In the genomic region with DNA sequence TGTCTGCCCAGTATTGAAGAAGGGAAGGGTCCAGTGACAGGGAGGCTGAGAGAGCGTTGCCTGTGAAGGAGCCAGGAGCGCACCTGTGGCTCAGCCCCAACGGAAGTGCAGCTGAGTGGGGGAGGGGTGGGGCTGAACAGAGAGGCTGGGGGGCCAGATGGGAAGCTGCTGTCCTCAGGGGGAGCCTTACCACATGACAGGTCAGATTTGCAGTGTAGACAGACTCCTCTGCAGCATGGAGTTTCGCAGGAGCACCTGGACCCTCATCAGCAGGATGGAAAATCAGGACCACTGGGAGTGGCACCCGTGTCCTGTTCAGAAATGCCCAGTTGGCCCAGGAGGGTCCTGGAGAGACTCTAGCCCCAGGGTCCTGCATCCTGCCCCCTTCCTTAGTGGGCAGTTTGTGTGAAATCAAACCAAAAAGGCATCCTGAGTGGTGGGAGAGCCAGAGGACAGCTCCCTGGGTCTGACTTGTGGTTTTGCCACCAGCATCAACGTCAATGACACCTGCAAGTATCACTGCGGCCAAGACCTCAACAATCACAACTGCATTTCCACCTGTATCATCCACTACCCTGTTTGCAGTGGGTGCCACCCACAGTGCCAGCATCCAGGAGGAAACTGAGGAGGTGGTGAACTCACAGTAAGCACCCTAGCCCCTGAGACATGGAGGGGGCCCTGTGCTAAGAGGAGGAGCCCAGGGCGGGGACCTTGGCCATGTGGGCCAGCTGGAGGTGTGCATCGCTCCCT, we compare ENCODE assay signal across 15 cellular contexts. TPM values are rescaled to one million over a fixed set of nuclear protein-coding genes. Genes with fewer than 3 reads are reported as not detected.
DNase-seq lines count a peak whose midpoint lies in the region; ATAC-seq and TF ChIP-seq lines count a peak whose summit lies in the region.
"Had no signal": no experiment of that assay in that cellular context is flagged by ENCODE, and none has a peak within 500 bp of the region (broad histone marks: within the 10 kb centered on the region; RNA-seq: fewer than 3 reads in every experiment).

No MANE protein-coding gene starts in this region.

- H2AK5ac ChIP-seq in mesenchymal stem cell (ENCODE audit: low read length, severe bottlenecking): no peak overlapping the region

- peaks cover 19% of the 10 kb centered on the region; the same call in 1 of the 2 replicates for H3K79me2 ChIP-seq in MM.1S (ENCODE audit: low read length)
- no peaks in the 10 kb centered on the region for H3K79me2 ChIP-seq in osteoblast (ENCODE audit: insufficient read depth, low read length)

- H3K27ac ChIP-seq in MM.1S (ENCODE audit: low read length) (peak overlapping the region; percentile 92), osteoblast (ENCODE audit: low read depth, low read length) (no peak overlapping the region), mesenchymal stem cell (ENCODE audit: low read length, poor library complexity, severe bottlenecking) (no peak overlapping the region), WERI-Rb-1 (no peak overlapping the region)
- H3K27ac ChIP-seq: HL-60 had no signal

- no peak overlapping the region for H4K91ac ChIP-seq in mesenchymal stem cell (ENCODE audit: low read length)

- H3K9me3 Mint-ChIP-seq in activated T-cell treated with anti-CD3 and anti-CD28 coated beads, Interleukin-2, amount 50 U/mL, for 72 hours: peaks cover 9 to 14% of the 10 kb centered on the region in 2 donors
- H3K9me3 Mint-ChIP-seq in activated T-helper 2 cell treated with anti-CD3 and anti-CD28 coated beads, Interferon-gamma antibody, Interleukin-2, Interleukin-4, amounts not matched to agents 10 μg/mL and 5 μg/mL and 100 μg/mL, durations not matched to agents 14 hours and 24 hours and 36 hours: peaks cover 22% of the 10 kb centered on the region

- H3K36me3 ChIP-seq in MM.1S (replicated peaks; ENCODE audit: insufficient read depth, low read length) (no peaks in the 10 kb centered on the region), osteoblast (ENCODE audit: insufficient read depth, low read length) (no peaks in the 10 kb centered on the region), mesenchymal stem cell (ENCODE audit: control insufficient read depth in 1 of 2, insufficient read depth in 2 of 2, low read depth in 1 of 2, low read length in 2 of 2) (no peaks in the 10 kb centered on the region), WERI-Rb-1 (no peaks in the 10 kb centered on the region)

- H3K27me3 ChIP-seq in MM.1S (replicated peaks; ENCODE audit: insufficient read depth, low read length): no peaks in the 10 kb centered on the region
- no peaks in the 10 kb centered on the region for H3K27me3 ChIP-seq in osteoblast (ENCODE audit: insufficient read depth, low read length)
- peaks cover 17 to 61% of the 10 kb centered on the region in 2 experiments for H3K27me3 ChIP-seq in mesenchymal stem cell (ENCODE audit: control insufficient read depth in 1 of 2, insufficient read depth in 1 of 2, low read length in 2 of 2)
- peaks cover 28% of the 10 kb centered on the region for H3K27me3 ChIP-seq in WERI-Rb-1 (ENCODE audit: insufficient read depth, low read depth, severe bottlenecking)

- intact Hi-C loops in activated T-helper 2 cell treated with anti-CD3 and anti-CD28 coated beads, Interferon-gamma antibody, Interleukin-2, Interleukin-4, amounts not matched to agents 10 μg/mL and 5 μg/mL and 100 μg/mL, durations not matched to agents 14 hours and 24 hours and 36 hours (cut with micrococcal nuclease): no loop called here

- peaks cover 14% of the 10 kb centered on the region for H3K4me1 ChIP-seq in MM.1S (ENCODE audit: low read length)
- H3K4me1 ChIP-seq in osteoblast (ENCODE audit: insufficient read depth, low read length): no peaks in the 10 kb centered on the region
- no peaks in the 10 kb centered on the region for H3K4me1 ChIP-seq in mesenchymal stem cell (ENCODE audit: control insufficient read depth, insufficient read depth, low read depth, low read length)

- H3K23ac ChIP-seq in mesenchymal stem cell (ENCODE audit: low read length in 2 of 2): no peak overlapping the region

- no peak overlapping the region for H3K14ac ChIP-seq in mesenchymal stem cell (ENCODE audit: low read length in 2 of 2)

- no peaks in the 10 kb centered on the region for H3K79me1 ChIP-seq in mesenchymal stem cell (replicated peaks; ENCODE audit: low read length, poor library complexity, severe bottlenecking)

- H2BK15ac ChIP-seq in mesenchymal stem cell (ENCODE audit: low read depth, poor library complexity, severe bottlenecking): no peak overlapping the region

- no peaks in the 10 kb centered on the region for H3K9me3 ChIP-seq in MM.1S (replicated peaks; ENCODE audit: insufficient read depth, low read length)
- no peaks in the 10 kb centered on the region for H3K9me3 ChIP-seq in osteoblast (ENCODE audit: low read depth, low read length)
- peaks cover 10% of the 10 kb centered on the region for H3K9me3 ChIP-seq in mesenchymal stem cell (ENCODE audit: control insufficient read depth, low read length)
- H3K9me3 ChIP-seq in WERI-Rb-1 (ENCODE audit: severe bottlenecking): peaks cover 26% of the 10 kb centered on the region

- no peak overlapping the region for H2BK12ac ChIP-seq in mesenchymal stem cell (ENCODE audit: low read length in 2 of 2)

- H3K27ac Mint-ChIP-seq in activated T-cell treated with anti-CD3 and anti-CD28 coated beads, Interleukin-2, amount 50 U/mL, for 72 hours: peak overlapping the region; percentile 77
- no peak overlapping the region for H3K27ac Mint-ChIP-seq in activated T-helper 2 cell treated with anti-CD3 and anti-CD28 coated beads, Interferon-gamma antibody, Interleukin-2, Interleukin-4, amounts not matched to agents 10 μg/mL and 5 μg/mL and 100 μg/mL, durations not matched to agents 14 hours and 24 hours and 36 hours
- H3K27ac Mint-ChIP-seq: HFFc6 had no signal

- 74% methylated on average over 9 of the region's 9 CpGs for WGBS in mesenchymal stem cell

- no peak for DNase-seq in activated T-cell treated with anti-CD3 and anti-CD28 coated beads, Interleukin-2, amount 50 U/mL, for 72 hours
- DNase-seq in activated T-cell treated with anti-CD3 and anti-CD28 coated beads, Interleukin-2, amount 50 U/mL, for 48 hours: no peak
- DNase-seq in MM.1S (peak; percentile 43), osteoblast (ENCODE audit: insufficient read length, low spot score, missing footprints) (peak; percentile 36), mesenchymal stem cell (no peak), WERI-Rb-1 (no peak)
- DNase-seq in activated T-helper 2 cell treated with anti-CD3 and anti-CD28 coated beads, Interferon-gamma antibody, Interleukin-2, Interleukin-4, amounts not matched to agents 10 μg/mL and 5 μg/mL and 100 μg/mL, durations not matched to agents 14 hours and 24 hours and 36 hours (ENCODE audit: low spot score): no peak
- DNase-seq: COR-L47, HFFc6, NCI-H1694 treated with DMSO at 0.1 percent for 48 hours, NCI-H226, occipital lobe had no signal

- peaks cover 45% of the 10 kb centered on the region for H3K4me1 Mint-ChIP-seq in activated T-cell treated with anti-CD3 and anti-CD28 coated beads, Interleukin-2, amount 50 U/mL, for 72 hours (ENCODE audit: low read depth)
- peaks cover 54% of the 10 kb centered on the region for H3K4me1 Mint-ChIP-seq in activated T-helper 2 cell treated with anti-CD3 and anti-CD28 coated beads, Interferon-gamma antibody, Interleukin-2, Interleukin-4, amounts not matched to agents 10 μg/mL and 5 μg/mL and 100 μg/mL, durations not matched to agents 14 hours and 24 hours and 36 hours (ENCODE audit: low read depth)

- H3K4me3 Mint-ChIP-seq in activated T-cell treated with anti-CD3 and anti-CD28 coated beads, Interleukin-2, amount 50 U/mL, for 72 hours: peak overlapping the region in 1 of 2 donors; percentile 68
- H3K4me3 Mint-ChIP-seq in activated T-helper 2 cell treated with anti-CD3 and anti-CD28 coated beads, Interferon-gamma antibody, Interleukin-2, Interleukin-4, amounts not matched to agents 10 μg/mL and 5 μg/mL and 100 μg/mL, durations not matched to agents 14 hours and 24 hours and 36 hours (ENCODE audit: low read depth): peak overlapping the region; percentile 30
- H3K4me3 Mint-ChIP-seq: HFFc6 had no signal

- H4K20me1 ChIP-seq in MM.1S (ENCODE audit: insufficient read depth, low read length): no peaks in the 10 kb centered on the region
- no peaks in the 10 kb centered on the region for H4K20me1 ChIP-seq in osteoblast (ENCODE audit: insufficient read depth, low read length)

- H3K4ac ChIP-seq in mesenchymal stem cell (ENCODE audit: low read depth in 1 of 2, low read length in 2 of 2): no peak overlapping the region

- H3F3A ChIP-seq in MM.1S (ENCODE audit: insufficient read depth, low read length): no peaks in the 10 kb centered on the region

- no peak overlapping the region for H2BK5ac ChIP-seq in mesenchymal stem cell (ENCODE audit: low read depth, low read length, poor library complexity, severe bottlenecking)

- H3K9me2 ChIP-seq in MM.1S (replicated peaks; ENCODE audit: insufficient read depth, low read length): no peaks in the 10 kb centered on the region

- peak in 1 of 2 donors; percentile 21 for ATAC-seq in activated T-cell treated with anti-CD3 and anti-CD28 coated beads, Interleukin-2, amount 50 U/mL, for 72 hours (replicated peaks in 1 of 2)
- no peak for ATAC-seq in HG02588 (IDR thresholded peaks at IDR 0.05; ENCODE audit: unreplicated experiment)

- no peak overlapping the region for H4K8ac ChIP-seq in mesenchymal stem cell (ENCODE audit: low read length)

- no peak overlapping the region for H3K18ac ChIP-seq in mesenchymal stem cell (ENCODE audit: low read depth in 1 of 2, low read length in 2 of 2)

- H3K27me3 Mint-ChIP-seq in activated T-cell treated with anti-CD3 and anti-CD28 coated beads, Interleukin-2, amount 50 U/mL, for 72 hours (ENCODE audit: low read depth): no peaks in the 10 kb centered on the region
- no peaks in the 10 kb centered on the region for H3K27me3 Mint-ChIP-seq in activated T-helper 2 cell treated with anti-CD3 and anti-CD28 coated beads, Interferon-gamma antibody, Interleukin-2, Interleukin-4, amounts not matched to agents 10 μg/mL and 5 μg/mL and 100 μg/mL, durations not matched to agents 14 hours and 24 hours and 36 hours (ENCODE audit: low read depth)

- peaks cover 11 to 20% of the 10 kb centered on the region in 2 donors for H3K36me3 Mint-ChIP-seq in activated T-cell treated with anti-CD3 and anti-CD28 coated beads, Interleukin-2, amount 50 U/mL, for 72 hours (ENCODE audit: insufficient read depth in 2 of 2)
- H3K36me3 Mint-ChIP-seq in activated T-helper 2 cell treated with anti-CD3 and anti-CD28 coated beads, Interferon-gamma antibody, Interleukin-2, Interleukin-4, amounts not matched to agents 10 μg/mL and 5 μg/mL and 100 μg/mL, durations not matched to agents 14 hours and 24 hours and 36 hours (ENCODE audit: low read depth): peaks cover 84% of the 10 kb centered on the region

- H3K9ac ChIP-seq in MM.1S (ENCODE audit: low read length) (peak overlapping the region; percentile 40; the same call in 1 of the 2 replicates), mesenchymal stem cell (ENCODE audit: low read length) (no peak overlapping the region)

- TF ChIP-seq CTCF in MM.1S (IDR thresholded peaks at IDR 0.05; ENCODE audit: low read length) (no peak), osteoblast (IDR thresholded peaks at IDR 0.05; ENCODE audit: extremely low read depth, low read depth, low read length) (no peak), WERI-Rb-1 (IDR thresholded peaks at IDR 0.05; ENCODE audit: low read depth, low read length) (no peak)

- peak overlapping the region; percentile 43 for H3K4me2 ChIP-seq in MM.1S (ENCODE audit: low read depth, low read length)
- H3K4me2 ChIP-seq in osteoblast (ENCODE audit: insufficient read depth, low read length): no peak overlapping the region
- H3K4me2 ChIP-seq in mesenchymal stem cell (ENCODE audit: low read length, poor library complexity, severe bottlenecking): no peak overlapping the region

- no peak overlapping the region for H2BK120ac ChIP-seq in mesenchymal stem cell (ENCODE audit: low read depth, low read length)

- H2AFZ ChIP-seq in MM.1S (ENCODE audit: low read length) (no peak overlapping the region), osteoblast (ENCODE audit: low read length) (no peak overlapping the region), mesenchymal stem cell (ENCODE audit: low read depth, low read length) (no peak overlapping the region)

- H3K4me3 ChIP-seq in MM.1S (ENCODE audit: low read length) (no peak overlapping the region), osteoblast (ENCODE audit: insufficient read depth, low read length) (no peak overlapping the region), mesenchymal stem cell (ENCODE audit: insufficient read depth in 1 of 2, low read depth in 1 of 2, low read length in 2 of 2) (no peak overlapping the region), WERI-Rb-1 (ENCODE audit: low read depth, low read length) (no peak overlapping the region)

RNA-seq across cellular contexts. Expression of a gene that starts 7.8 kb away (rescaled TPM):
- 1 to 10 TPM; 3.9 to 7.2 TPM for total RNA-seq in activated T-cell treated with anti-CD3 and anti-CD28 coated beads, Interleukin-2, amount 50 U/mL, for 72 hours
- 16.6 and 16.7 TPM in 2 replicates for total RNA-seq in activated T-helper 2 cell treated with anti-CD3 and anti-CD28 coated beads, Interferon-gamma antibody, Interleukin-2, Interleukin-4, amounts not matched to agents 10 μg/mL and 5 μg/mL and 100 μg/mL, durations not matched to agents 14 hours and 24 hours and 36 hours
- not detected in 2 replicates for total RNA-seq in osteoblast
- not detected for polyA plus RNA-seq in mesenchymal stem cell (2013, experiment 1 of 2)
- not detected for polyA plus RNA-seq in mesenchymal stem cell (2013, experiment 2 of 2)
- total RNA-seq: HFFc6, RPMI7951 had no signal

RNA-seq across cellular contexts. Expression of a gene that starts 42.3 kb away (rescaled TPM):
- total RNA-seq in activated T-cell treated with anti-CD3 and anti-CD28 coated beads, Interleukin-2, amount 50 U/mL, for 72 hours: 1 to 10 TPM; 1.3 to 2.3 TPM
- 0.44 and 0.89 TPM in 2 replicates for total RNA-seq in activated T-helper 2 cell treated with anti-CD3 and anti-CD28 coated beads, Interferon-gamma antibody, Interleukin-2, Interleukin-4, amounts not matched to agents 10 μg/mL and 5 μg/mL and 100 μg/mL, durations not matched to agents 14 hours and 24 hours and 36 hours
- total RNA-seq in osteoblast: 2.9 and 6.8 TPM in 2 replicates
- polyA plus RNA-seq in mesenchymal stem cell (2013, experiment 1 of 2): 5.3 TPM
- polyA plus RNA-seq in mesenchymal stem cell (2013, experiment 2 of 2): 5.1 TPM
- total RNA-seq: HFFc6 had no signal

RNA-seq across cellular contexts. Expression of a gene that starts 57.1 kb away (rescaled TPM):
- not detected for total RNA-seq in activated T-cell treated with anti-CD3 and anti-CD28 coated beads, Interleukin-2, amount 50 U/mL, for 72 hours
- total RNA-seq in activated T-helper 2 cell treated with anti-CD3 and anti-CD28 coated beads, Interferon-gamma antibody, Interleukin-2, Interleukin-4, amounts not matched to agents 10 μg/mL and 5 μg/mL and 100 μg/mL, durations not matched to agents 14 hours and 24 hours and 36 hours: not detected in 2 replicates
- total RNA-seq in osteoblast: not detected in 2 replicates
- polyA plus RNA-seq in mesenchymal stem cell (2013, experiment 1 of 2): not detected
- polyA plus RNA-seq in mesenchymal stem cell (2013, experiment 2 of 2): not detected
- total RNA-seq: HFFc6, occipital lobe, RPMI7951 had no signal

Comparison
In these comparisons a context has a peak if more than half of its experiments do, and no peak if none do; other contexts are left out.
1. DNase-seq: peak in MM.1S (single experiment) and osteoblast (single experiment); none in activated T-cell treated with anti-CD3 and anti-CD28 coated beads, Interleukin-2, amount 50 U/mL, for 72 hours (0 of 2), activated T-cell treated with anti-CD3 and anti-CD28 coated beads, Interleukin-2, amount 50 U/mL, for 48 hours (0 of 2), activated T-helper 2 cell treated with anti-CD3 and anti-CD28 coated beads, Interferon-gamma antibody, Interleukin-2, Interleukin-4, amounts not matched to agents 10 μg/mL and 5 μg/mL and 100 μg/mL, durations not matched to agents 14 hours and 24 hours and 36 hours (single experiment), mesenchymal stem cell (single experiment) and WERI-Rb-1 (single experiment).